In genomic region chr4:24006269-24006668, GRCh38 we compare ENCODE assay signal across 7 cellular contexts.
"Had no signal": no experiment of that assay in that cellular context is flagged by ENCODE, and none has a peak within 500 bp of the region (broad histone marks: within the 10 kb centered on the region; RNA-seq: fewer than 3 reads in every experiment).

No MANE protein-coding gene starts in this region.

- ATAC-seq: GM12878 had no signal

- DNase-seq: GDM1, GF-D8 had no signal

- H3K4me3 ChIP-seq: GM12878 had no signal

- FAIRE-seq: G401.6, GM12878, GM12891, GM18507, GM19239 had no signal
